ENCODE assay signal across 9 cellular contexts in the genomic region with DNA sequence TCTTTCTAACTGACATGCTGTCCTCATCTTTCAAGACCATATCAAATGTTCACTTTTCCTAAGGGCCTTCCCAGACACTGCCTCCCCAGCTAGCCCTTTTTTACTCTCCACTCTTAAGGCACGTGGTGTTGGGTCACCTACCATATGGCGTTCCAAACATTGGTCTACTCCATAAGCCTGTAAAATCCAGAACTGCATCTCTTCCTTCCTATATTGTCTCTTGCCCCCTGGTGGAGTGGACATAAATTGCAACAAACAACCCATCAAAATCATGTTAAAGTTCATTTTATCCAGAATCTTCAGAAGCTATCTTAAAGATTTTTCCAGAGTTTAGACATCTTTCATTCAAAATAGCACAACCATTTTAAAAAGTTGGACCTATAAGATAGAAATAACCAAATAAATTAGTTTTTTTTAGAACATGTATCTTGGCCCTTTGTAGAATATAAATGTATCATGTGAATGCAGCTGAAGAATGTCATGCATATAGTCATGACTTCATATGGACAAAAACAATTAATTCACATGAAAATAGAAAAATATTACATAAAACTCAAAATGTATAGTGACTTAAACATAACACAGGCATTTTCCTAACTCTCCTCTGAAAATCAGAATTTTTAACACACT.
DNase-seq lines count a peak whose midpoint lies in the region; ATAC-seq, FAIRE-seq and TF ChIP-seq lines count a peak whose summit lies in the region.
"Had no signal": no experiment of that assay in that cellular context is flagged by ENCODE, and none has a peak within 500 bp of the region (broad histone marks: within the 10 kb centered on the region; RNA-seq: fewer than 3 reads in every experiment).

No MANE protein-coding gene starts in this region.

- no peaks in the 10 kb centered on the region for H3K27me3 ChIP-seq in CD8-positive, alpha-beta memory T cell (ENCODE audit: insufficient read depth, low read length, poor library complexity, severe bottlenecking)

- ATAC-seq in GM19397 (IDR thresholded peaks at IDR 0.05; ENCODE audit: unreplicated experiment) = no peak
- no peak for ATAC-seq in activated CD4-positive, CD25-positive, alpha-beta regulatory T cell treated with anti-CD3 and anti-CD28 coated beads, Interleukin-2, amount 50 U/mL, for 24 hours

- CTCF ChIA-PET in CD8-positive, alpha-beta memory T cell (lab: Charles Lee) = no interaction called here

- peaks cover 3 to 16% (median 13%) of the 10 kb centered on the region in 5 donors for H3K9me3 Mint-ChIP-seq in CD8-positive, alpha-beta memory T cell

- H3K27ac ChIP-seq in CD8-positive, alpha-beta memory T cell (ENCODE audit: low read depth, low read length) = no peak overlapping the region

- no peak overlapping the region for H3K4me3 ChIP-seq in HFF-Myc (replicated peaks; ENCODE audit: low read depth, low read length)
- H3K4me3 ChIP-seq in CD8-positive, alpha-beta memory T cell (ENCODE audit: low read length) = no peak overlapping the region

- FAIRE-seq in RCC 7860 (lab: Jason Lieb, UNC) = peak; percentile 65
- FAIRE-seq: TTC549 had no signal

- no peaks in the 10 kb centered on the region for H3K9me3 ChIP-seq in CD8-positive, alpha-beta memory T cell (ENCODE audit: low read length)

- no peak overlapping the region for H3K27ac Mint-ChIP-seq in CD8-positive, alpha-beta memory T cell

- H3K4me3 Mint-ChIP-seq in CD8-positive, alpha-beta memory T cell = no peak overlapping the region

- DNase-seq in ELR (ENCODE audit: low read depth) (peak; percentile 64), HFF-Myc (ENCODE audit: extremely low read depth, low read depth) (peak; percentile 11), RCC 7860 (ENCODE audit: low spot score) (peak; percentile 29), globus pallidus (ENCODE audit: low spot score) (peak; percentile 6), NCI-H510A treated with DMSO at 0.1 percent for 48 hours (lab: John Stamatoyannopoulos, UW) (no peak)
- DNase-seq in CD8-positive, alpha-beta memory T cell = no peak

- no peaks in the 10 kb centered on the region for H3K4me1 ChIP-seq in CD8-positive, alpha-beta memory T cell (ENCODE audit: insufficient read depth, low read length)

- POLR2A ChIA-PET in CD8-positive, alpha-beta memory T cell (lab: Charles Lee) = no interaction called here

- H3K4me1 Mint-ChIP-seq in CD8-positive, alpha-beta memory T cell = no peaks in the 10 kb centered on the region

- peak; percentile 50 for TF ChIP-seq CTCF in HFF-Myc (IDR thresholded peaks at IDR 0.05; ENCODE audit: low read depth, low read length, missing control alignments)

- H3K27me3 Mint-ChIP-seq in CD8-positive, alpha-beta memory T cell = no peaks in the 10 kb centered on the region

- no peaks in the 10 kb centered on the region for H3K36me3 Mint-ChIP-seq in CD8-positive, alpha-beta memory T cell

- H3K36me3 ChIP-seq in CD8-positive, alpha-beta memory T cell (ENCODE audit: insufficient read depth, low read length) = no peaks in the 10 kb centered on the region

Comparison
In these comparisons a context has a peak if more than half of its experiments do, and no peak if none do; other contexts are left out.
1. DNase-seq: peak in ELR (single experiment), HFF-Myc (single experiment), RCC 7860 (single experiment) and globus pallidus (single experiment); none in NCI-H510A treated with DMSO at 0.1 percent for 48 hours (single experiment) and CD8-positive, alpha-beta memory T cell (0 of 5).